ENCODE assay signal across 8 cellular contexts in the genomic region with DNA sequence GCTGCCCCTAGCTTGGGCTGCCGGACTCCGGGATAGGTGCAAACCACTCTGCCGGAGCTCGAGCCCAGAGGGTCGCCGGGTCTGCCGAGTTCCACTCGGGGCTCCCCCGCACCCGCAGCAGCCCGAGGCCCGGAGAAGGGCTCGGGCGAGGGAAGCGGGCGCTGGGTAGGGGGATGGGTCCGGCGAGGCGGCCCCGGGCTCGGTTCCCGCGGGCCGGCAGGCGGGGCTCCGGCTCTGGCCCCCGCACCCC. TPM values are rescaled to one million over a fixed set of nuclear protein-coding genes. Genes with fewer than 3 reads are reported as not detected.
DNase-seq lines count a peak whose midpoint lies in the region; ATAC-seq, FAIRE-seq and TF ChIP-seq lines count a peak whose summit lies in the region.

No MANE protein-coding gene starts in this region.

- no peak for FAIRE-seq in pancreas (lab: Jason Lieb, UNC)

- BruUV-seq in Panc1 (replicated peaks; lab: Mats Ljungman, UMichigan), result no TSS peak

- H3K9me3 ChIP-seq in Panc1 (ENCODE audit: control insufficient read depth, insufficient read depth, low read depth, low read length) (no peaks in the 10 kb centered on the region), pancreas (no peaks in the 10 kb centered on the region)

- intact Hi-C loops in Panc1 (cut with micrococcal nuclease; ENCODE audit: unreplicated experiment) (loop anchor here (10.0 kb wide), 1 partner anchor 229 kb away; the partner anchor contains the start of gene OSMR), pancreas (cut with DNase I) (loop anchor here in 1 of 3 donors (10.0 kb wide), 1 partner anchor 49 kb away; no protein-coding TSS in a partner anchor)

- ATAC-seq in HG02610 (IDR thresholded peaks at IDR 0.05; ENCODE audit: unreplicated experiment) (peak; percentile 24), Panc1 (peak; percentile 74), pancreas (peak; percentile 55 to 66 (median 60))

- no peak for TF ChIP-seq CTCF in Panc1 (IDR thresholded peaks at IDR 0.05)
- no peak for TF ChIP-seq CTCF in epithelial cell of proximal tubule (conservative IDR thresholded peaks at IDR 0.05; ENCODE audit: low read depth, low read length)
- no peak for TF ChIP-seq CTCF in pancreas (IDR thresholded peaks at IDR 0.05)

- WGBS in pancreas, 2 donors, result 0 to 1% methylated on average over 22 to 27 of the region's 27 CpGs

- H3K27me3 ChIP-seq in Panc1 (ENCODE audit: control insufficient read depth, insufficient read depth, low read length) (no peaks in the 10 kb centered on the region), pancreas (no peaks in the 10 kb centered on the region)

- DNase-seq in NCI-H1092 (lab: John Stamatoyannopoulos, UW), result peak; percentile 29
- DNase-seq in NCI-H1092 treated with DMSO at 0.1 percent for 48 hours (lab: John Stamatoyannopoulos, UW), result no peak
- DNase-seq in Panc1 (ENCODE audit: low read depth, low spot score), result no peak
- no peak for DNase-seq in epithelial cell of proximal tubule (ENCODE audit: low read depth)
- DNase-seq in pancreas, result peak in 2 of 6 donors; percentile 51 to 79
- no peak for DNase-seq in mesenteric fat pad (ENCODE audit: low spot score)
- DNase-seq in activated gamma-delta T cell treated with Interleukin-2 at 50 U/mL for 16 hours, result no peak

- CTCF ChIA-PET in Panc1 (lab: Charles Lee), result no interaction called here

- H3K4me1 ChIP-seq in Panc1 (ENCODE audit: control insufficient read depth, insufficient read depth, low read length), result peaks cover 23% of the 10 kb centered on the region; the same call in 1 of the 2 replicates
- H3K4me1 ChIP-seq in pancreas, result peaks cover 9 to 15% (median 14%) of the 10 kb centered on the region in 3 donors

- H3K4me3 ChIP-seq in Panc1 (ENCODE audit: low read depth in 2 of 2, low read length in 2 of 2), result peak overlapping the region; percentile 88 to 97
- peak overlapping the region; percentile 84 for H3K4me3 ChIP-seq in epithelial cell of proximal tubule (ENCODE audit: low read depth, low read length)
- H3K4me3 ChIP-seq in pancreas, result peak overlapping the region; percentile 77 to 94 (median 90)

- H3K36me3 ChIP-seq in Panc1 (ENCODE audit: control insufficient read depth, insufficient read depth, low read length) (peaks cover 6% of the 10 kb centered on the region), pancreas (no peaks in the 10 kb centered on the region)

- H3K27ac ChIP-seq in Panc1 (ENCODE audit: low read length) (peak overlapping the region; percentile 79), pancreas (peak overlapping the region; percentile 92 to 99 (median 98))

- POLR2A ChIA-PET in Panc1 (lab: Charles Lee), result no interaction called here

- in situ Hi-C loops in Panc1 (cut with HindIII; ENCODE audit: low pct_unique_long_range_greater_than_20kb, low sequenced_read_pairs), result no loop called here

RNA-seq across cellular contexts. Expression of gene RICTOR, which starts 0.5 kb away (rescaled TPM):
- 21.3 TPM for total RNA-seq in Panc1 (2021; ENCODE audit: unreplicated experiment)
- 3.2 TPM for polyA plus RNA-seq in Panc1 (2012; ENCODE audit: insufficient read length)
- 10.1 and 13.8 TPM in 2 replicates for total RNA-seq in epithelial cell of proximal tubule
- 10 to 100 TPM; 13.1 to 23.0 (median 15.3) TPM for total RNA-seq in pancreas
- polyA plus RNA-seq in pancreas, result 1 to 10 TPM; 4.2 to 6.9 TPM
- 27.1 TPM for total RNA-seq in mesenteric fat pad

Comparison
In these comparisons a context has a peak if more than half of its experiments do, and no peak if none do; other contexts are left out.
1. ATAC-seq: peak in every context shown above with its lines; median percentile 74 in Panc1; 60 in pancreas; 24 in HG02610.